Comparison of ENCODE assay signal across 17 cellular contexts in the genomic region with DNA sequence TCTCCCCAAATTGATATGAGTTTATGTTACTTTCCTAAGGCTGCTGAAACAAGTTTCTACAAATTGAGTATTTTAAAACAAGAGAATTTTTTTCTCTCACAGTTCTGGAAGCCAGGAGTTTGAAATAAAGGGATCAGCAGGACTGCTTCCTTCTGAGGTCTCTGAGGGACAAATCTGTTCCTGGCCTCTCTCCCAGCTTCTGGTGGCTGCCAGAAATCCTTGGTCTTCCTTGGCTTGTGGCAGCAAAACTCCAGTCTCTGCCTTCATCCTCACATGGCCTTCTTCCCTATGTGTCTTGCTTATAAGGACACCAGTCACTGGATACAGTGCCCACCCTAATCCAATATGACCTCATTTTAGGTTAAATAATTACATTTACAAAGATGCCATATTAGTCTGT.
"Had no signal": no experiment of that assay in that cellular context is flagged by ENCODE, and none has a peak within 500 bp of the region (broad histone marks: within the 10 kb centered on the region; RNA-seq: fewer than 3 reads in every experiment).

No MANE protein-coding gene starts in this region.

- H3K4me1 ChIP-seq: neural progenitor cell, sigmoid colon had no signal

- H3K27ac ChIP-seq: brain microvascular endothelial cell, coronary artery, neural progenitor cell, sigmoid colon had no signal

- H3K27me3 ChIP-seq: brain microvascular endothelial cell, neural progenitor cell, sigmoid colon had no signal

- DNase-seq: activated B cell treated with CpG ODN at 0.5 μM for 24 hours; activated CD4-positive, alpha-beta memory T cell treated with anti-CD3 and anti-CD28 coated beads for 36 hours; activated CD4-positive, alpha-beta T cell treated with anti-CD3 and anti-CD28 coated beads for 4 hours; activated naive CD4-positive, alpha-beta T cell; activated naive CD8-positive, alpha-beta T cell treated with anti-CD3 and anti-CD28 coated beads for 36 hours; brain microvascular endothelial cell; central memory CD4-positive, alpha-beta T cell; erythroblast; kidney glomerular epithelial cell; left ventricle myocardium superior; mucosa of descending colon; naive thymus-derived CD4-positive, alpha-beta T cell; sigmoid colon; stimulated activated CD4-positive, alpha-beta T cell treated with anti-CD3 and anti-CD28 coated beads, Interleukin-4, amount 100 ng/mL, for 4 hours; T-cell had no signal

- H3K9me3 ChIP-seq: mucosa of descending colon, sigmoid colon had no signal

- H3K36me3 ChIP-seq: brain microvascular endothelial cell, neural progenitor cell, sigmoid colon had no signal

- H3K4me3 ChIP-seq: coronary artery, mucosa of descending colon, neural progenitor cell, sigmoid colon had no signal

- H3K9ac ChIP-seq: neural progenitor cell had no signal
